8 cellular contexts compared by ENCODE assay signal in genomic region chr11:61509058-61510029, GRCh38. TPM values are rescaled to one million over a fixed set of nuclear protein-coding genes. Genes with fewer than 3 reads are reported as not detected.
DNase-seq lines count a peak whose midpoint lies in the region; ATAC-seq and TF ChIP-seq lines count a peak whose summit lies in the region.

No MANE protein-coding gene starts in this region.

- H3K9ac ChIP-seq in SK-N-MC (ENCODE audit: insufficient read length), result no peak overlapping the region
- no peak overlapping the region for H3K9ac ChIP-seq in adipocyte (ENCODE audit: low read length)

- peak; percentile 82 for DNase-seq in BE2C
- peak; percentile 54 to 60 for DNase-seq in Kasumi-1 (lab: John Stamatoyannopoulos, UW)
- no peak for DNase-seq in SK-N-MC (ENCODE audit: low read depth, low spot score)
- peak; percentile 83 for DNase-seq in adipocyte (ENCODE audit: low read depth)
- DNase-seq in right atrium auricular region (ENCODE audit: low spot score), result no peak
- peak; percentile 55 for DNase-seq in putamen (ENCODE audit: low spot score)
- DNase-seq in kidney glomerular epithelial cell (lab: John Stamatoyannopoulos, UW), result no peak

- H3K4me3 ChIP-seq in BE2C (ENCODE audit: low read depth, low read length), result peak overlapping the region; percentile 31
- peak overlapping the region; percentile 77 for H3K4me3 ChIP-seq in SK-N-MC
- H3K4me3 ChIP-seq in adipocyte (ENCODE audit: low read length), result peak overlapping the region; percentile 29
- peak overlapping the region in 1 of 2 donors; percentile 41 for H3K4me3 ChIP-seq in right atrium auricular region

- TF ChIP-seq CTCF in BE2C (IDR thresholded peaks at IDR 0.05; ENCODE audit: low read depth, low read length) (peak; percentile 26), right atrium auricular region (IDR thresholded peaks at IDR 0.05) (peak; percentile 44 to 79)

- H3K27me3 ChIP-seq in BE2C, result peaks cover 8% of the 10 kb centered on the region; the same call in 1 of the 2 replicates
- H3K27me3 ChIP-seq in adipocyte (replicated peaks; ENCODE audit: control insufficient read depth, insufficient read depth, low read length), result peaks cover 44% of the 10 kb centered on the region
- peaks cover 7 to 19% of the 10 kb centered on the region in 2 donors for H3K27me3 ChIP-seq in right atrium auricular region

- H3K36me3 ChIP-seq in BE2C (no peaks in the 10 kb centered on the region), SK-N-MC (ENCODE audit: insufficient read depth, low read length) (no peaks in the 10 kb centered on the region), adipocyte (ENCODE audit: control insufficient read depth, insufficient read depth, low read length, severe bottlenecking) (no peaks in the 10 kb centered on the region), right atrium auricular region (no peaks in the 10 kb centered on the region)

- H3K4me1 ChIP-seq in BE2C (no peaks in the 10 kb centered on the region), adipocyte (ENCODE audit: control insufficient read depth, insufficient read depth, low read length) (no peaks in the 10 kb centered on the region), right atrium auricular region (peaks cover 0 to 23% of the 10 kb centered on the region in 2 donors)

- no peaks in the 10 kb centered on the region for H3K9me3 ChIP-seq in BE2C
- no peaks in the 10 kb centered on the region for H3K9me3 ChIP-seq in SK-N-MC (ENCODE audit: low read depth, low read length)
- no peaks in the 10 kb centered on the region for H3K9me3 ChIP-seq in adipocyte (ENCODE audit: control insufficient read depth, low read length)
- no peaks in the 10 kb centered on the region for H3K9me3 ChIP-seq in right atrium auricular region

- peak; percentile 68 for ATAC-seq in GM19372 (IDR thresholded peaks at IDR 0.05; ENCODE audit: low read depth, unreplicated experiment)

- H3K27ac ChIP-seq in SK-N-MC, result no peak overlapping the region
- peak overlapping the region; percentile 4 to 51 for H3K27ac ChIP-seq in right atrium auricular region

RNA-seq across cellular contexts. Expression of gene LRRC10B, which starts 0.8 kb away (rescaled TPM):
- polyA plus RNA-seq in BE2C (2012; ENCODE audit: insufficient read depth, insufficient read length, low read depth), result not detected
- 1 to 10 TPM in 1 of 2 donors, under 1 TPM in 1; 0.37 to 1.1 TPM for total RNA-seq in right atrium auricular region

Comparison
In these comparisons a context has a peak if more than half of its experiments do, and no peak if none do; other contexts are left out.
1. DNase-seq: peak in BE2C (single experiment), Kasumi-1 (2 of 2), adipocyte (single experiment) and putamen (single experiment); none in SK-N-MC (single experiment), right atrium auricular region (single experiment) and kidney glomerular epithelial cell (single experiment).